In the genomic region with DNA sequence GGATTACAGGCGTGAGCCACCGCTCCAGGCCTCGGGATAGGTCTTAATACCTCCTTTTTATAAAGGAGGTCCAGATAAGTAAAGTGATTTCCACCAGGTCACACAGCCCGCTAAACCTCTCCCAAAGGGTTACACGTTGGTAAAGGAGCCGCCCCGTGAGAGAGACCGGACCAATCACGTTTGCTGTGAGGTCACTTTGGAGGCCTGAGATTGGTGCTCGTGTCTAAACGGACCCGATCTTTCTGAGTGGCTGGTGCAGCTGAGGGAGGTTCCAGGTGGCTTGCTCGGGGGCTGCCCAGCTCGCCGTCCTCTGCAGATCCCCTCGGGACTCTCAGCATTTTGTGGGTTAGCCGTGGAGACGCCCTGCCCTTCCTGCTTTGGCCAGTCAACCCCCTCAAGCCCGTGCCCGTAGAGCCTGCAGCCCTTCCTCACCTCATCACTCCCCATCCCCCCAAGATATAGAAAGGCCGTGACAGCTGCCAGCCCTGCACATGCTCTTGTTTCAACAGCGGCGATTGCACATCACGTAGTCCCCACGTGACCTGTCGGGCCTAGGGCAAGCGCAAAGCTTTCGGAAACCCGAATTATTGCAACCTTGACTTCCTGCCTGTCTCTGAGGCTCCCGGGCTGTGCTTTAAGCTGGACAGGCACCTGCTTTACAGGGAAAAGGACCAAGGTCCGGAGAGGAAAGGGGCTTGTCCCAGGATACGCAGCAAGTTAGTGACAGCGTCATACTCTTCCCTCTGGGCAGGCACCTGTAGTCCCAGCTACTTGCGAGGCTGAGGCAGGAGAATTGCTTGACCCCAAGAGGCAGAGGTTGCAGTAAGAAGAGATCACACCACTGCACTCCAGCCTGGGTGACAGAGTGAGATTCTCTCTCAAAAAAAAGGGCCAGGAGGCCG, we compare ENCODE assay signal across 8 cellular contexts. TPM values are rescaled to one million over a fixed set of nuclear protein-coding genes. Genes with fewer than 3 reads are reported as not detected.
A peak's percentile ranks its signal among the peaks of the same experiment; 100 is the strongest.
DNase-seq lines count a peak whose midpoint lies in the region; ATAC-seq and TF ChIP-seq lines count a peak whose summit lies in the region.

No MANE protein-coding gene starts in this region.

- H3K4me1 ChIP-seq in osteoblast (ENCODE audit: insufficient read depth, low read length): peaks cover 19% of the 10 kb centered on the region
- peaks cover 11% of the 10 kb centered on the region for H3K4me1 ChIP-seq in testis

- DNase-seq in DMS53 (lab: John Stamatoyannopoulos, UW): peak; percentile 100
- DNase-seq in Kasumi-1 (lab: John Stamatoyannopoulos, UW): peak; percentile 37 to 49
- DNase-seq in SKM-1 (lab: John Stamatoyannopoulos, UW; ENCODE audit: unreplicated experiment): peak; percentile 90
- DNase-seq in activated naive CD8-positive, alpha-beta T cell treated with anti-CD3 and anti-CD28 coated beads, Interleukin-2, amount 50 U/mL, for 16 hours (ENCODE audit: low read depth, low spot score): peak; percentile 69
- DNase-seq in Right ventricle myocardium inferior (ENCODE audit: missing footprints): peak; percentile 94
- DNase-seq in osteoblast (ENCODE audit: insufficient read length, low spot score, missing footprints): peak; percentile 89
- DNase-seq in testis: peak; percentile 95

- intact Hi-C loops in Right ventricle myocardium inferior (cut with DNase I) (loop anchor here (5.0 to 10.0 kb wide), 3 partner anchors 44 to 472 kb away; a partner anchor contains a TSS), testis (cut with DNase I; ENCODE audit: low total_unique reads) (no loop called here)

- H3K9me3 ChIP-seq in osteoblast (ENCODE audit: low read depth, low read length): no peaks in the 10 kb centered on the region
- H3K9me3 ChIP-seq in testis: no peaks in the 10 kb centered on the region

- H2AFZ ChIP-seq in osteoblast (ENCODE audit: low read length): peak overlapping the region; percentile 93

- WGBS in testis, 2 donors: 6 to 8% methylated on average over 19 to 34 of the region's 35 CpGs

- H3K4me3 ChIP-seq in osteoblast (ENCODE audit: insufficient read depth, low read length) (peak overlapping the region; percentile 73), testis (peak overlapping the region; percentile 58 to 69)

- TF ChIP-seq CTCF in osteoblast (IDR thresholded peaks at IDR 0.05; ENCODE audit: extremely low read depth, low read depth, low read length) (no peak), testis (IDR thresholded peaks at IDR 0.05) (no peak)

- H3K27ac ChIP-seq in osteoblast (ENCODE audit: low read depth, low read length): peak overlapping the region; percentile 59
- peak overlapping the region; percentile 76 to 88 for H3K27ac ChIP-seq in testis

- no peaks in the 10 kb centered on the region for H3K27me3 ChIP-seq in osteoblast (ENCODE audit: insufficient read depth, low read length)
- H3K27me3 ChIP-seq in testis: no peaks in the 10 kb centered on the region

- H3K4me2 ChIP-seq in osteoblast (ENCODE audit: insufficient read depth, low read length): peak overlapping the region; percentile 94

- H3K79me2 ChIP-seq in osteoblast (ENCODE audit: insufficient read depth, low read length): peaks cover 3% of the 10 kb centered on the region

- no peak for TF ChIP-seq POLR2A in testis (IDR thresholded peaks at IDR 0.05)

- H4K20me1 ChIP-seq in osteoblast (ENCODE audit: insufficient read depth, low read length): no peaks in the 10 kb centered on the region

- ATAC-seq in GM21723 (IDR thresholded peaks at IDR 0.05; ENCODE audit: unreplicated experiment) (peak; percentile 88), Right ventricle myocardium inferior (peak; percentile 90)

- no peaks in the 10 kb centered on the region for H3K36me3 ChIP-seq in osteoblast (ENCODE audit: insufficient read depth, low read length)
- no peaks in the 10 kb centered on the region for H3K36me3 ChIP-seq in testis (ENCODE audit: low read depth, missing control alignments)

RNA-seq across cellular contexts. Expression of a gene that starts 5.0 kb away (rescaled TPM):
- total RNA-seq in Right ventricle myocardium inferior (21.6 TPM), osteoblast (14.7 and 14.8 TPM in 2 replicates), testis (10 to 100 TPM; 10.0 to 11.5 TPM)
- 8.7 TPM for polyA plus RNA-seq in testis (ENCODE audit: insufficient read depth, low read depth, low replicate concordance)

RNA-seq across cellular contexts. Expression of a gene that starts 23.1 kb away (rescaled TPM):
- total RNA-seq in Right ventricle myocardium inferior: 74.0 TPM
- total RNA-seq in osteoblast: 60.8 and 66.6 TPM in 2 replicates
- total RNA-seq in testis: 10 to 100 TPM; 73.1 to 76.6 TPM
- 17.7 TPM for polyA plus RNA-seq in testis (ENCODE audit: insufficient read depth, low read depth, low replicate concordance)

Comparison
In these comparisons a context has a peak if more than half of its experiments do, and no peak if none do; other contexts are left out.
1. Peak in every context shown above with its lines: DNase-seq, ATAC-seq, H3K4me3 ChIP-seq and H3K27ac ChIP-seq.
2. DNase-seq: peak in every context shown above with its lines; median percentile 100 in DMS53; 95 in testis; 94 in Right ventricle myocardium inferior; 90 in SKM-1; 89 in osteoblast; 69 in activated naive CD8-positive, alpha-beta T cell treated with anti-CD3 and anti-CD28 coated beads, Interleukin-2, amount 50 U/mL, for 16 hours; 43 in Kasumi-1.